In genomic region chr16:85750021-85750826, GRCh38 we compare ENCODE assay signal across 8 cellular contexts. TPM values are rescaled to one million over a fixed set of nuclear protein-coding genes. Genes with fewer than 3 reads are reported as not detected.
DNase-seq lines count a peak whose midpoint lies in the region; ATAC-seq and TF ChIP-seq lines count a peak whose summit lies in the region.

No MANE protein-coding gene starts in this region.

- H3K36me3 ChIP-seq in mammary epithelial cell (ENCODE audit: insufficient read depth, low read length) (peaks cover 2% of the 10 kb centered on the region), right lobe of liver (no peaks in the 10 kb centered on the region), tibial nerve (no peaks in the 10 kb centered on the region)

- peaks cover 8% of the 10 kb centered on the region for H3K4me1 Mint-ChIP-seq in activated CD4-positive, alpha-beta T cell treated with anti-CD3 and anti-CD28 coated beads, Interleukin-2, amount 10 ng/mL, durations not matched to agents 7 days and 5 days

- TF ChIP-seq CTCF in mammary epithelial cell (conservative IDR thresholded peaks at IDR 0.05 in 1 of 2, IDR thresholded peaks at IDR 0.05 in 1 of 2; ENCODE audit: extremely low read depth in 1 of 2, insufficient read depth in 1 of 2, low read depth in 1 of 2, low read length in 2 of 2) = peak in 1 of 2 donors; percentile 11
- no peak for TF ChIP-seq CTCF in right lobe of liver (IDR thresholded peaks at IDR 0.05)
- no peak for TF ChIP-seq CTCF in tibial nerve (IDR thresholded peaks at IDR 0.05)

- H3K27me3 Mint-ChIP-seq in activated CD4-positive, alpha-beta T cell treated with anti-CD3 and anti-CD28 coated beads, Interleukin-2, amount 10 ng/mL, durations not matched to agents 7 days and 5 days = peaks cover 31% of the 10 kb centered on the region

- POLR2A ChIA-PET in activated CD4-positive, alpha-beta T cell treated with anti-CD3 and anti-CD28 coated beads, Interleukin-2, amount 10 ng/mL, durations not matched to agents 7 days and 5 days (lab: Charles Lee) = no interaction called here

- dilution Hi-C loops in mammary epithelial cell (cut with HindIII; ENCODE audit: low sequenced_read_pairs) = no loop called here

- in situ Hi-C loops in mammary epithelial cell (cut with MboI; ENCODE audit: low sequenced_read_pairs in 2 of 2) = no loop called here

- TF ChIP-seq EP300 in tibial nerve (IDR thresholded peaks at IDR 0.05) = no peak

- DNase-seq in activated CD4-positive, alpha-beta T cell treated with anti-CD3 and anti-CD28 coated beads, Interleukin-2, amount 10 ng/mL, durations not matched to agents 7 days and 5 days = no peak
- no peak for DNase-seq in activated CD4-positive, alpha-beta T cell treated with anti-CD3 and anti-CD28 coated beads, Interleukin-2, amount 50 U/mL, for 48 hours
- DNase-seq in NCI-H2171 treated with DMSO at 0.1 percent for 48 hours (lab: John Stamatoyannopoulos, UW) = peak; percentile 81
- DNase-seq in mammary epithelial cell = peak; percentile 45
- peak in 1 of 3 donors; percentile 35 for DNase-seq in right lobe of liver
- no peak for DNase-seq in tibial nerve (ENCODE audit: low spot score in 2 of 2)

- H3K79me2 ChIP-seq in mammary epithelial cell (ENCODE audit: insufficient read depth, low read length) = peaks cover 52% of the 10 kb centered on the region

- ATAC-seq in right lobe of liver (peak in 3 of 4 donors; percentile 4 to 9 (median 9)), HG03469 (IDR thresholded peaks at IDR 0.05; ENCODE audit: unreplicated experiment) (no peak), GM19463 (IDR thresholded peaks at IDR 0.05; ENCODE audit: unreplicated experiment) (no peak)

- peak overlapping the region; percentile 38 for H2AFZ ChIP-seq in mammary epithelial cell (ENCODE audit: low read depth, low read length)

- H3K4me2 ChIP-seq in mammary epithelial cell (ENCODE audit: insufficient read depth, low read depth, low read length) = peak overlapping the region; percentile 82

- peak overlapping the region; percentile 84 to 92 (median 86) for H3K4me3 ChIP-seq in mammary epithelial cell (replicated peaks in 1 of 3; ENCODE audit: insufficient read depth in 1 of 3, low read depth in 2 of 3, low read length in 3 of 3)
- peak overlapping the region; percentile 38 to 61 (median 40) for H3K4me3 ChIP-seq in right lobe of liver
- H3K4me3 ChIP-seq in tibial nerve = peak overlapping the region; percentile 38 to 59 (median 46)

- H3K9me3 ChIP-seq in mammary epithelial cell (replicated peaks; ENCODE audit: insufficient read depth, low read length) = no peaks in the 10 kb centered on the region
- H3K9me3 ChIP-seq in right lobe of liver = no peaks in the 10 kb centered on the region
- no peaks in the 10 kb centered on the region for H3K9me3 ChIP-seq in tibial nerve

- no peaks in the 10 kb centered on the region for H3K9me3 Mint-ChIP-seq in activated CD4-positive, alpha-beta T cell treated with anti-CD3 and anti-CD28 coated beads, Interleukin-2, amount 10 ng/mL, durations not matched to agents 7 days and 5 days

- H3K9ac ChIP-seq in mammary epithelial cell (ENCODE audit: insufficient read depth, low read length) = peak overlapping the region; percentile 52

- CTCF ChIA-PET in activated CD4-positive, alpha-beta T cell treated with anti-CD3 and anti-CD28 coated beads, Interleukin-2, amount 10 ng/mL, durations not matched to agents 7 days and 5 days (lab: Charles Lee) = interaction anchor here (1.1 kb wide), 1 partner anchor 69 kb away, joined by 3 read pairs; no protein-coding TSS in a partner anchor
- CTCF ChIA-PET in mammary epithelial cell (lab: Charles Lee; ENCODE audit: low non-redundant PET) = no interaction called here

- H3K27ac ChIP-seq in mammary epithelial cell (ENCODE audit: insufficient read depth, low read depth, low read length) (peak overlapping the region; percentile 69), right lobe of liver (no peak overlapping the region), tibial nerve (no peak overlapping the region)

- H4K20me1 ChIP-seq in mammary epithelial cell (ENCODE audit: insufficient read depth, low read length) = no peaks in the 10 kb centered on the region

- WGBS in mammary epithelial cell (ENCODE audit: low coverage, missing lambda C conversion rate) = 6% methylated on average over 5 of the region's 56 CpGs
- 17% methylated on average over 22 of the region's 56 CpGs for WGBS in right lobe of liver (ENCODE audit: insufficient coverage, low coverage, low lambda C conversion rate, missing lambda C conversion rate)
- 3% methylated on average over 40 to 43 of the region's 56 CpGs for WGBS in tibial nerve, 2 donors

- H3K4me1 ChIP-seq in mammary epithelial cell (ENCODE audit: insufficient read depth, low read length) = peaks cover 71% of the 10 kb centered on the region
- peaks cover 0 to 13% (median 0%) of the 10 kb centered on the region in 4 donors for H3K4me1 ChIP-seq in right lobe of liver
- peaks cover 0 to 22% (median 13%) of the 10 kb centered on the region in 4 donors for H3K4me1 ChIP-seq in tibial nerve

- peak overlapping the region; percentile 53 for H3K4me3 Mint-ChIP-seq in activated CD4-positive, alpha-beta T cell treated with anti-CD3 and anti-CD28 coated beads, Interleukin-2, amount 10 ng/mL, durations not matched to agents 7 days and 5 days

- no peaks in the 10 kb centered on the region for H3K36me3 Mint-ChIP-seq in activated CD4-positive, alpha-beta T cell treated with anti-CD3 and anti-CD28 coated beads, Interleukin-2, amount 10 ng/mL, durations not matched to agents 7 days and 5 days (ENCODE audit: low read depth)

- intact Hi-C loops in mammary epithelial cell (cut with micrococcal nuclease) = loop anchor here (2.0 to 10.0 kb wide), 4 partner anchors 29 to 355 kb away; partner anchors contain the start of genes GINS2 and GSE1
- intact Hi-C loops in right lobe of liver (cut with DNase I) = no loop called here

- TSS peak; percentile 45 for BruUV-seq in mammary epithelial cell (replicated peaks; lab: Mats Ljungman, UMichigan)

- no peaks in the 10 kb centered on the region for H3K27me3 ChIP-seq in mammary epithelial cell (ENCODE audit: insufficient read depth, low read length)
- no peaks in the 10 kb centered on the region for H3K27me3 ChIP-seq in right lobe of liver
- H3K27me3 ChIP-seq in tibial nerve = peaks cover 0 to 27% of the 10 kb centered on the region in 2 donors

- no peak overlapping the region for H3K27ac Mint-ChIP-seq in activated CD4-positive, alpha-beta T cell treated with anti-CD3 and anti-CD28 coated beads, Interleukin-2, amount 10 ng/mL, durations not matched to agents 7 days and 5 days

- TF ChIP-seq POLR2A in right lobe of liver (IDR thresholded peaks at IDR 0.05) (no peak), tibial nerve (IDR thresholded peaks at IDR 0.05) (no peak)

RNA-seq across cellular contexts. Expression of gene C16orf74, which starts 0.7 kb away (rescaled TPM):
- total RNA-seq in activated CD4-positive, alpha-beta T cell treated with anti-CD3 and anti-CD28 coated beads, Interleukin-2, amount 10 ng/mL, durations not matched to agents 7 days and 5 days = 1 to 10 TPM; 1.6 to 1.7 TPM
- total RNA-seq in mammary epithelial cell = 100 to 1,000 TPM in 1 of 2 donors, 10 to 100 TPM in 1; 19.7 to 121 TPM
- polyA plus RNA-seq in mammary epithelial cell = 81.5 TPM
- polyA minus RNA-seq in mammary epithelial cell = 37.0 TPM
- total RNA-seq in right lobe of liver = under 1 TPM in 4 of 6 experiments, not detected in 2; 0.31 to 0.98 (median 0.70) TPM
- total RNA-seq in tibial nerve = 1 to 10 TPM in 2 of 4 donors, not detected in 2; 1.5 to 2.5 TPM

RNA-seq across cellular contexts. Expression of gene EMC8, which starts 49.1 kb away (rescaled TPM):
- 10 to 100 TPM; 24.0 to 27.6 TPM for total RNA-seq in activated CD4-positive, alpha-beta T cell treated with anti-CD3 and anti-CD28 coated beads, Interleukin-2, amount 10 ng/mL, durations not matched to agents 7 days and 5 days
- total RNA-seq in mammary epithelial cell (10 to 100 TPM; 28.3 to 48.3 TPM), right lobe of liver (10 to 100 TPM in 5 of 6 experiments, 1 to 10 TPM in 1; 9.2 to 22.4 (median 12.1) TPM), tibial nerve (10 to 100 TPM; 31.8 to 46.2 (median 35.4) TPM)
- 45.4 TPM for polyA plus RNA-seq in mammary epithelial cell
- polyA minus RNA-seq in mammary epithelial cell = 69.7 TPM

RNA-seq across cellular contexts. Expression of gene COX4I1, which starts 49.3 kb away (rescaled TPM):
- 100 to 1,000 TPM; 461 to 486 TPM for total RNA-seq in activated CD4-positive, alpha-beta T cell treated with anti-CD3 and anti-CD28 coated beads, Interleukin-2, amount 10 ng/mL, durations not matched to agents 7 days and 5 days
- total RNA-seq in mammary epithelial cell (100 to 1,000 TPM; 229 to 458 TPM), right lobe of liver (100 to 1,000 TPM; 247 to 417 (median 303) TPM), tibial nerve (100 to 1,000 TPM; 274 to 401 (median 323) TPM)
- polyA plus RNA-seq in mammary epithelial cell = 747 TPM
- polyA minus RNA-seq in mammary epithelial cell = 445 TPM

Comparison
In these comparisons a context has a peak if more than half of its experiments do, and no peak if none do; other contexts are left out.
1. DNase-seq: peak in NCI-H2171 treated with DMSO at 0.1 percent for 48 hours (single experiment) and mammary epithelial cell (single experiment); none in activated CD4-positive, alpha-beta T cell treated with anti-CD3 and anti-CD28 coated beads, Interleukin-2, amount 10 ng/mL, durations not matched to agents 7 days and 5 days (single experiment), activated CD4-positive, alpha-beta T cell treated with anti-CD3 and anti-CD28 coated beads, Interleukin-2, amount 50 U/mL, for 48 hours (0 of 2) and tibial nerve (0 of 2).
2. ATAC-seq: peak in right lobe of liver (3 of 4); none in HG03469 (single experiment) and GM19463 (single experiment).
3. RNA of gene C16orf74, which starts 0.7 kb away (total RNA-seq): 19.7 to 121 TPM in mammary epithelial cell; 1.6 to 1.7 TPM in activated CD4-positive, alpha-beta T cell treated with anti-CD3 and anti-CD28 coated beads, Interleukin-2, amount 10 ng/mL, durations not matched to agents 7 days and 5 days, 1.5 to 2.5 TPM in tibial nerve and 0.31 to 0.98 TPM in right lobe of liver; every median in the first group is over 4 times any median in the second.
4. Peak in every context shown above with its lines, with median percentiles within 50 percentile points of each other: H3K4me3 ChIP-seq.